17 cellular contexts compared by ENCODE assay signal in genomic region chr5:129857124-129857523, GRCh38. TPM values are rescaled to one million over a fixed set of nuclear protein-coding genes. Genes with fewer than 3 reads are reported as not detected.
"Had no signal": no experiment of that assay in that cellular context is flagged by ENCODE, and none has a peak within 500 bp of the region (broad histone marks: within the 10 kb centered on the region; RNA-seq: fewer than 3 reads in every experiment).

No MANE protein-coding gene starts in this region.

- H3K4me1 ChIP-seq: body of pancreas, esophagus muscularis mucosa, right lobe of liver, suprapubic skin had no signal

- H3K27ac ChIP-seq: body of pancreas, esophagus muscularis mucosa, right lobe of liver, suprapubic skin had no signal

- ATAC-seq: body of pancreas, mucosa of descending colon, natural killer cell, right lobe of liver had no signal

- H3K27me3 ChIP-seq: body of pancreas, esophagus muscularis mucosa, right lobe of liver, suprapubic skin had no signal

- H3K36me3 ChIP-seq: esophagus muscularis mucosa, right lobe of liver, suprapubic skin had no signal

- H3K9me2 ChIP-seq: SK-N-SH had no signal

- H3K4me3 Mint-ChIP-seq: natural killer cell, type B pancreatic cell had no signal

- H3K36me3 Mint-ChIP-seq: natural killer cell, type B pancreatic cell had no signal

- H3K4me1 Mint-ChIP-seq: natural killer cell had no signal

- H3K4me2 ChIP-seq: SK-N-SH had no signal

- H3K27ac Mint-ChIP-seq: natural killer cell, progenitor cell of endocrine pancreas, type B pancreatic cell had no signal

- H3K9ac ChIP-seq: SK-N-SH had no signal

- H3K4me3 ChIP-seq: body of pancreas, esophagus muscularis mucosa, mucosa of descending colon, right lobe of liver, suprapubic skin had no signal

- DNase-seq: activated CD4-positive, alpha-beta T cell treated with anti-CD3 and anti-CD28 coated beads, Interleukin-2, amount 50 U/mL, for 1 hour; activated naive CD4-positive, alpha-beta T cell treated with anti-CD3 and anti-CD28 coated beads, Interleukin-2, amount 50 U/mL, for 16 hours; amniotic stem cell; body of pancreas; hypothalamus; mucosa of descending colon; natural killer cell; nucleus accumbens; right lobe of liver; SK-N-SH; stimulated activated CD4-positive, alpha-beta T cell treated with anti-CD3 and anti-CD28 coated beads, Interleukin-2, amount 100 ng/mL, for 24 hours; stimulated activated naive CD4-positive, alpha-beta T cell treated with Interleukin-2 at 50 U/mL for 16 hours had no signal

- H3K9me3 ChIP-seq: body of pancreas, esophagus muscularis mucosa, mucosa of descending colon, right lobe of liver, SK-N-SH, suprapubic skin had no signal

RNA-seq across cellular contexts. Expression of gene CHSY3, which starts 47.1 kb away (rescaled TPM):
- total RNA-seq: T-helper 1 cell treated with Interleukin-12 subunit alpha and Interleukin-12 subunit beta and Interleukin-4 antibody, amounts not matched to agents 30 ng/mL and 1 ng/mL, for 36 hours had no signal
